Comparison of ENCODE assay signal across 21 cellular contexts in the genomic region with DNA sequence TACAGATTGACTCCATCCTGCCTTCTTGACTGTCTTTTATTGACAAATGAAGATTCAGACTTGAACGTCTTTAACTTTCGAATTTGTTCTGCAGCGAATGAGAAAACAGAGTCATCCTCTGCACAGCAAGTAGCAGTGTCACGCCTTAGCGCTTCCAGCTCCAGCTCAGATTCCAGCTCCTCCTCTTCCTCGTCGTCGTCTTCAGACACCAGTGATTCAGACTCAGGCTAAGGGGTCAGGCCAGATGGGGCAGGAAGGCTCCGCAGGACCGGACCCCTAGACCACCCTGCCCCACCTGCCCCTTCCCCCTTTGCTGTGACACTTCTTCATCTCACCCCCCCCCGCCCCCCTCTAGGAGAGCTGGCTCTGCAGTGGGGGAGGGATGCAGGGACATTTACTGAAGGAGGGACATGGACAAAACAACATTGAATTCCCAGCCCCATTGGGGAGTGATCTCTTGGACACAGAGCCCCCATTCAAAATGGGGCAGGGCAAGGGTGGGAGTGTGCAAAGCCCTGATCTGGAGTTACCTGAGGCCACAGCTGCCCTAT. TPM values are rescaled to one million over a fixed set of nuclear protein-coding genes. Genes with fewer than 3 reads are reported as not detected.
A peak's percentile ranks its signal among the peaks of the same experiment; 100 is the strongest.
DNase-seq lines count a peak whose midpoint lies in the region; ATAC-seq and TF ChIP-seq lines count a peak whose summit lies in the region.
"Had no signal": no experiment of that assay in that cellular context is flagged by ENCODE, and none has a peak within 500 bp of the region (broad histone marks: within the 10 kb centered on the region; RNA-seq: fewer than 3 reads in every experiment).

No MANE protein-coding gene starts in this region.

- no peak for ATAC-seq in CD8-positive, alpha-beta T cell
- ATAC-seq in GM18505 (IDR thresholded peaks at IDR 0.05; ENCODE audit: unreplicated experiment) = no peak
- ATAC-seq in GM21576 (IDR thresholded peaks at IDR 0.05; ENCODE audit: unreplicated experiment) = no peak
- ATAC-seq in HG02798 (IDR thresholded peaks at IDR 0.05; ENCODE audit: poor library complexity, unreplicated experiment) = no peak
- ATAC-seq: mucosa of descending colon had no signal

- H3K9me3 ChIP-seq in CD8-positive, alpha-beta T cell (ENCODE audit: low read length) = no peaks in the 10 kb centered on the region
- H3K9me3 ChIP-seq in muscle layer of colon (ENCODE audit: low read length) = no peaks in the 10 kb centered on the region
- H3K9me3 ChIP-seq: BLaER1 treated with 17β-estradiol and CSF1 and Interleukin-3, amounts not matched to agents 10 nM and 100 nM; colonic mucosa; mucosa of descending colon; prostate gland had no signal

- DNase-seq in CD8-positive, alpha-beta T cell = no peak
- DNase-seq in activated naive CD8-positive, alpha-beta T cell treated with anti-CD3 and anti-CD28 coated beads for 36 hours = no peak
- no peak for DNase-seq in AG08396 (ENCODE audit: low spot score)
- DNase-seq in stimulated activated naive CD4-positive, alpha-beta T cell treated with Interleukin-2 at 50 U/mL for 16 hours (lab: John Stamatoyannopoulos, UW) = no peak
- DNase-seq: activated CD4-positive, alpha-beta T cell treated with anti-CD3 and anti-CD28 coated beads for 48 hours; activated T-cell treated with anti-CD3 and anti-CD28 coated beads, Interleukin-2, amount 50 U/mL, for 72 hours; colonic mucosa; erythroblast; glutamatergic neuron; islet precursor cell; mucosa of descending colon; NCI-H1092 treated with DMSO at 0.1 percent for 48 hours; NCI-H226; SHP77 treated with DMSO at 0.1 percent for 48 hours; stimulated activated CD4-positive, alpha-beta T cell treated with anti-CD3 and anti-CD28 coated beads, Interleukin-12 subunit alpha, Interleukin-12 subunit beta, amount 100 ng/mL, for 4 hours had no signal

- H3K4me1 Mint-ChIP-seq in CD8-positive, alpha-beta T cell (ENCODE audit: low read depth) = peaks cover 52% of the 10 kb centered on the region
- H3K4me1 Mint-ChIP-seq in activated naive CD8-positive, alpha-beta T cell treated with anti-CD3 and anti-CD28 coated beads for 36 hours = peaks cover 53% of the 10 kb centered on the region

- H3K27ac ChIP-seq in CD8-positive, alpha-beta T cell (ENCODE audit: low read depth, low read length) = no peak overlapping the region
- peak overlapping the region; percentile 43 for H3K27ac ChIP-seq in muscle layer of colon (ENCODE audit: low read depth, low read length)
- H3K27ac ChIP-seq: BLaER1 treated with 17β-estradiol and CSF1 and Interleukin-3, amounts not matched to agents 10 nM and 100 nM; colonic mucosa; prostate gland had no signal

- TF ChIP-seq POLR2A in GM18505 (IDR thresholded peaks at IDR 0.05; ENCODE audit: borderline replicate concordance, extremely low read depth, insufficient read depth, insufficient read length) = peak; percentile 19

- intact Hi-C loops in CD8-positive, alpha-beta T cell (cut with DNase I, micrococcal nuclease) = no loop called here

- peaks cover 61% of the 10 kb centered on the region for H3K36me3 ChIP-seq in CD8-positive, alpha-beta T cell (ENCODE audit: insufficient read depth, low read length)
- peaks cover 61% of the 10 kb centered on the region for H3K36me3 ChIP-seq in muscle layer of colon (ENCODE audit: insufficient read depth, low read length)

- no peaks in the 10 kb centered on the region for H3K27me3 Mint-ChIP-seq in CD8-positive, alpha-beta T cell (ENCODE audit: low read depth)
- no peaks in the 10 kb centered on the region for H3K27me3 Mint-ChIP-seq in activated naive CD8-positive, alpha-beta T cell treated with anti-CD3 and anti-CD28 coated beads for 36 hours

- H3K4me3 Mint-ChIP-seq in CD8-positive, alpha-beta T cell = no peak overlapping the region
- peak overlapping the region; percentile 4 for H3K4me3 Mint-ChIP-seq in activated naive CD8-positive, alpha-beta T cell treated with anti-CD3 and anti-CD28 coated beads for 36 hours
- H3K4me3 Mint-ChIP-seq: activated T-cell treated with anti-CD3 and anti-CD28 coated beads, Interleukin-2, amount 50 U/mL, for 72 hours had no signal

- POLR2A ChIA-PET in CD8-positive, alpha-beta T cell (lab: Charles Lee) = interaction anchor here (0.6 to 9.1 kb wide), 8 partner anchors 10 to 127 kb away, joined by 3 to 229 read pairs (median 3); partner anchors contain the start of genes BRD2, PSMB9 and TAP1

- peak overlapping the region; percentile 18 for H3K27ac Mint-ChIP-seq in CD8-positive, alpha-beta T cell
- H3K27ac Mint-ChIP-seq in activated naive CD8-positive, alpha-beta T cell treated with anti-CD3 and anti-CD28 coated beads for 36 hours = peak overlapping the region; percentile 31

- CTCF ChIA-PET in CD8-positive, alpha-beta T cell (lab: Charles Lee) = interaction anchor here (0.6 to 30.1 kb wide), 13 partner anchors 8 to 278 kb away, joined by 3 to 662 read pairs (median 6); partner anchors contain the start of genes BRD2, HLA-DMA and TAP2

- H3K4me1 ChIP-seq in CD8-positive, alpha-beta T cell (ENCODE audit: insufficient read depth, low read length) = peaks cover 27% of the 10 kb centered on the region
- peaks cover 39% of the 10 kb centered on the region for H3K4me1 ChIP-seq in muscle layer of colon (ENCODE audit: insufficient read depth, low read length)

- no peaks in the 10 kb centered on the region for H3K27me3 ChIP-seq in CD8-positive, alpha-beta T cell (ENCODE audit: insufficient read depth, low read length)
- no peaks in the 10 kb centered on the region for H3K27me3 ChIP-seq in muscle layer of colon (ENCODE audit: control insufficient read depth in 1 of 2, insufficient read depth in 2 of 2, low read length in 2 of 2)
- H3K27me3 ChIP-seq: BLaER1 treated with 17β-estradiol and CSF1 and Interleukin-3, amounts not matched to agents 10 nM and 100 nM; colonic mucosa had no signal

- no peak overlapping the region for H3K9ac ChIP-seq in muscle layer of colon (ENCODE audit: low read length)

- no peak for TF ChIP-seq CTCF in CD8-positive, alpha-beta T cell (IDR thresholded peaks at IDR 0.05)

- H3K4me3 ChIP-seq in CD8-positive, alpha-beta T cell (ENCODE audit: low read depth, low read length) = no peak overlapping the region
- H3K4me3 ChIP-seq in muscle layer of colon (ENCODE audit: low read depth in 1 of 2, low read length in 2 of 2) = no peak overlapping the region
- H3K4me3 ChIP-seq: BLaER1 treated with 17β-estradiol and CSF1 and Interleukin-3, amounts not matched to agents 10 nM and 100 nM; colonic mucosa; mucosa of descending colon; prostate gland had no signal

- peaks cover 66% of the 10 kb centered on the region for H3K36me3 Mint-ChIP-seq in CD8-positive, alpha-beta T cell
- peaks cover 61% of the 10 kb centered on the region for H3K36me3 Mint-ChIP-seq in activated naive CD8-positive, alpha-beta T cell treated with anti-CD3 and anti-CD28 coated beads for 36 hours

- H3K9me3 Mint-ChIP-seq in CD8-positive, alpha-beta T cell = no peaks in the 10 kb centered on the region
- H3K9me3 Mint-ChIP-seq in activated naive CD8-positive, alpha-beta T cell treated with anti-CD3 and anti-CD28 coated beads for 36 hours = no peaks in the 10 kb centered on the region
- H3K9me3 Mint-ChIP-seq: activated T-cell treated with anti-CD3 and anti-CD28 coated beads, Interleukin-2, amount 50 U/mL, for 72 hours had no signal

RNA-seq across cellular contexts. Expression of gene BRD2, which starts 12.2 kb away (rescaled TPM):
- 100 to 1,000 TPM; 333 to 340 TPM for total RNA-seq in CD8-positive, alpha-beta T cell
- total RNA-seq in activated naive CD8-positive, alpha-beta T cell treated with anti-CD3 and anti-CD28 coated beads for 36 hours = 100 to 1,000 TPM; 298 to 335 TPM

RNA-seq across cellular contexts. Expression of gene HLA-DMA, which starts 27.7 kb away (rescaled TPM):
- 10 to 100 TPM; 25.9 to 32.3 TPM for total RNA-seq in CD8-positive, alpha-beta T cell
- 10 to 100 TPM; 15.8 to 16.9 TPM for total RNA-seq in activated naive CD8-positive, alpha-beta T cell treated with anti-CD3 and anti-CD28 coated beads for 36 hours

RNA-seq across cellular contexts. Expression of gene HLA-DOA, which starts 28.8 kb away (rescaled TPM):
- 10 to 100 TPM; 16.2 to 18.5 TPM for total RNA-seq in CD8-positive, alpha-beta T cell
- 1 to 10 TPM; 9.8 to 9.9 TPM for total RNA-seq in activated naive CD8-positive, alpha-beta T cell treated with anti-CD3 and anti-CD28 coated beads for 36 hours

RNA-seq across cellular contexts. Expression of gene HLA-DMB, which starts 39.7 kb away (rescaled TPM):
- 1 to 10 TPM; 8.9 to 9.9 TPM for total RNA-seq in CD8-positive, alpha-beta T cell
- 1 to 10 TPM; 4.6 to 6.1 TPM for total RNA-seq in activated naive CD8-positive, alpha-beta T cell treated with anti-CD3 and anti-CD28 coated beads for 36 hours
